17 cellular contexts compared by ENCODE assay signal in genomic region chr1:10236405-10237156, GRCh38. TPM values are rescaled to one million over a fixed set of nuclear protein-coding genes. Genes with fewer than 3 reads are reported as not detected.
A peak's percentile ranks its signal among the peaks of the same experiment; 100 is the strongest.
DNase-seq lines count a peak whose midpoint lies in the region; FAIRE-seq and TF ChIP-seq lines count a peak whose summit lies in the region.
"Had no signal": no experiment of that assay in that cellular context is flagged by ENCODE, and none has a peak within 500 bp of the region (broad histone marks: within the 10 kb centered on the region; RNA-seq: fewer than 3 reads in every experiment).

No MANE protein-coding gene starts in this region.

- 72 to 76% methylated on average over 2 of the region's 2 CpGs for WGBS in GM23248 (ENCODE audit: low coverage in 1 of 2, low lambda C conversion rate in 2 of 2, missing lambda C conversion rate in 2 of 2), 2 experiments

- H3K9me3 ChIP-seq in GM23248 (ENCODE audit: low read depth) (no peaks in the 10 kb centered on the region), astrocyte (ENCODE audit: insufficient read depth, low read depth, low read length) (no peaks in the 10 kb centered on the region), Caco-2 (no peaks in the 10 kb centered on the region)

- H3K4me3 ChIP-seq in AG09309 (ENCODE audit: control insufficient read depth, low read depth, low read length) (no peak overlapping the region), GM23248 (no peak overlapping the region), astrocyte (ENCODE audit: insufficient read depth, low read depth, low read length) (no peak overlapping the region), Caco-2 (ENCODE audit: low read depth, low read length) (no peak overlapping the region)

- TF ChIP-seq CTCF in AG09309 (IDR thresholded peaks at IDR 0.05; ENCODE audit: control insufficient read depth, insufficient read depth, low read depth, low read length, missing control alignments): no peak
- TF ChIP-seq CTCF in astrocyte (IDR thresholded peaks at IDR 0.05; ENCODE audit: insufficient read depth, low read depth, low read length): no peak
- TF ChIP-seq CTCF in nephron (IDR thresholded peaks at IDR 0.05; ENCODE audit: unreplicated experiment in 3 of 3): no peak
- TF ChIP-seq CTCF in Caco-2 (IDR thresholded peaks at IDR 0.05; ENCODE audit: insufficient read depth in 1 of 2, low read depth in 1 of 2, low read length in 1 of 2, severe bottlenecking in 1 of 2, unreplicated experiment in 1 of 2): no peak

- H3F3A ChIP-seq in GM23248 (ENCODE audit: insufficient read depth): peaks cover 44% of the 10 kb centered on the region

- BruUV-seq in Caco-2 (replicated peaks; lab: Mats Ljungman, UMichigan): no TSS peak

- DNase-seq in AG09309 (ENCODE audit: low read depth) (peak; percentile 48), GM23248 (peak; percentile 70), astrocyte (ENCODE audit: low read depth) (peak; percentile 39), NCI-H1694 (lab: John Stamatoyannopoulos, UW) (no peak), HCEC 1CT (no peak), medulla oblongata (ENCODE audit: extremely low spot score) (no peak), Caco-2 (no peak)
- DNase-seq: activated CD4-positive, CD25-positive, alpha-beta regulatory T cell treated with anti-CD3 and anti-CD28 coated beads, Interleukin-2, amount 50 U/mL, for 72 hours; immature natural killer cell; mammary epithelial cell; NCI-H1694 treated with DMSO at 0.1 percent for 48 hours; retina; T-helper 17 cell had no signal

- H3K9ac ChIP-seq in GM23248: no peak overlapping the region
- H3K9ac ChIP-seq in astrocyte (ENCODE audit: low read length): no peak overlapping the region

- H3K4me2 ChIP-seq in GM23248 (ENCODE audit: unreplicated experiment): peak overlapping the region; percentile 12
- no peak overlapping the region for H3K4me2 ChIP-seq in astrocyte (ENCODE audit: low read length)

- H3K27ac ChIP-seq in GM23248: peak overlapping the region; percentile 31
- H3K27ac ChIP-seq in astrocyte (ENCODE audit: low read depth, low read length): no peak overlapping the region

- H3K27ac Mint-ChIP-seq in astrocyte (ENCODE audit: unreplicated experiment) (no peak overlapping the region), nephron (peak overlapping the region in 2 of 3 experiments; percentile 36 to 52), Caco-2 (ENCODE audit: unreplicated experiment) (no peak overlapping the region)
- H3K27ac Mint-ChIP-seq: B cell, T-helper 17 cell had no signal

- no peak overlapping the region for H3K4me3 Mint-ChIP-seq in astrocyte (ENCODE audit: unreplicated experiment)
- H3K4me3 Mint-ChIP-seq in nephron: no peak overlapping the region
- no peak overlapping the region for H3K4me3 Mint-ChIP-seq in Caco-2 (ENCODE audit: unreplicated experiment)
- H3K4me3 Mint-ChIP-seq: B cell, immature natural killer cell, neural crest cell, T-helper 17 cell had no signal

- CTCF ChIA-PET in Caco-2 (lab: Charles Lee): interaction anchor here (0.6 kb wide), 1 partner anchor 18 kb away, joined by 3 read pairs; no protein-coding TSS in a partner anchor

- H3K27me3 Mint-ChIP-seq in astrocyte (ENCODE audit: low read depth, unreplicated experiment) (no peaks in the 10 kb centered on the region), nephron (ENCODE audit: low read depth) (no peaks in the 10 kb centered on the region), Caco-2 (ENCODE audit: insufficient read depth, unreplicated experiment) (no peaks in the 10 kb centered on the region)
- H3K27me3 Mint-ChIP-seq: B cell, T-helper 17 cell had no signal

- no peak overlapping the region for H2AFZ ChIP-seq in GM23248
- no peak overlapping the region for H2AFZ ChIP-seq in astrocyte (ENCODE audit: low read depth, low read length)

- no peaks in the 10 kb centered on the region for H3K9me2 ChIP-seq in GM23248 (ENCODE audit: insufficient read depth)

- POLR2A ChIA-PET in Caco-2 (lab: Charles Lee): no interaction called here

- H4K20me1 ChIP-seq in GM23248 (ENCODE audit: insufficient read depth) (peaks cover 8% of the 10 kb centered on the region; the same call in 1 of the 2 replicates), astrocyte (ENCODE audit: insufficient read depth, low read length) (peaks cover 73% of the 10 kb centered on the region)

- H3K36me3 Mint-ChIP-seq in astrocyte (ENCODE audit: low read depth, unreplicated experiment) (peaks cover 2% of the 10 kb centered on the region), nephron (ENCODE audit: low read depth) (peaks cover 20% of the 10 kb centered on the region), Caco-2 (ENCODE audit: insufficient read depth, unreplicated experiment) (no peaks in the 10 kb centered on the region)

- no peak for FAIRE-seq in astrocyte (lab: Jason Lieb, UNC)
- FAIRE-seq: endometrium had no signal

- H3K36me3 ChIP-seq in GM23248 (ENCODE audit: low read depth) (no peaks in the 10 kb centered on the region), astrocyte (ENCODE audit: insufficient read depth, low read length) (peaks cover 5% of the 10 kb centered on the region), Caco-2 (ENCODE audit: control insufficient read depth, insufficient read depth, low read length) (no peaks in the 10 kb centered on the region)

- in situ Hi-C loops in GM23248 (cut with MboI): no loop called here

- H3K9me3 Mint-ChIP-seq in astrocyte (ENCODE audit: unreplicated experiment): no peaks in the 10 kb centered on the region
- no peaks in the 10 kb centered on the region for H3K9me3 Mint-ChIP-seq in nephron
- no peaks in the 10 kb centered on the region for H3K9me3 Mint-ChIP-seq in Caco-2 (ENCODE audit: unreplicated experiment)
- H3K9me3 Mint-ChIP-seq: immature natural killer cell, neural crest cell had no signal

- H3K4me1 ChIP-seq in GM23248 (ENCODE audit: insufficient read depth) (peaks cover 16% of the 10 kb centered on the region), astrocyte (ENCODE audit: insufficient read depth, low read length) (no peaks in the 10 kb centered on the region), Caco-2 (no peaks in the 10 kb centered on the region)

- H3K27me3 ChIP-seq in GM23248 (replicated peaks; ENCODE audit: insufficient read depth) (no peaks in the 10 kb centered on the region), astrocyte (ENCODE audit: insufficient read depth, low read length) (no peaks in the 10 kb centered on the region), Caco-2 (replicated peaks; ENCODE audit: control insufficient read depth, insufficient read depth, low read length) (no peaks in the 10 kb centered on the region)

- intact Hi-C loops in Caco-2 (cut with micrococcal nuclease; ENCODE audit: unreplicated experiment): no loop called here

- H3K4me1 Mint-ChIP-seq in astrocyte (ENCODE audit: low read depth, unreplicated experiment) (no peaks in the 10 kb centered on the region), nephron (peaks cover 24% of the 10 kb centered on the region), Caco-2 (ENCODE audit: low read depth, unreplicated experiment) (no peaks in the 10 kb centered on the region)

- H3K79me2 ChIP-seq in GM23248 (ENCODE audit: insufficient read depth) (peaks cover 98% of the 10 kb centered on the region), astrocyte (ENCODE audit: insufficient read depth, low read length) (peaks cover 76% of the 10 kb centered on the region)

RNA-seq across cellular contexts. Expression of gene KIF1B, which starts 26.2 kb away (rescaled TPM):
- 24.8 and 25.8 TPM in 2 replicates for total RNA-seq in GM23248 (2014; rRNA removed; shearing (Covaris generic))
- 14.7 and 14.8 TPM in 2 replicates for polyA plus RNA-seq in GM23248 (2016; fragmentation: Nextera tagmentation; extraction: Ambion mirVana)
- 74.6 and 75.9 TPM in 2 replicates for total RNA-seq in astrocyte
- total RNA-seq in Caco-2 (2022): 41.1 and 43.6 TPM in 2 replicates

Comparison
In these comparisons a context has a peak if more than half of its experiments do, and no peak if none do; other contexts are left out.
1. DNase-seq: peak in AG09309 (single experiment), GM23248 (single experiment) and astrocyte (single experiment); none in NCI-H1694 (single experiment), HCEC 1CT (single experiment), medulla oblongata (single experiment) and Caco-2 (0 of 2).
2. H3K27ac Mint-ChIP-seq: peak in nephron (2 of 3); none in astrocyte (single experiment) and Caco-2 (single experiment).